28 cellular contexts compared by ENCODE assay signal in the genomic region with DNA sequence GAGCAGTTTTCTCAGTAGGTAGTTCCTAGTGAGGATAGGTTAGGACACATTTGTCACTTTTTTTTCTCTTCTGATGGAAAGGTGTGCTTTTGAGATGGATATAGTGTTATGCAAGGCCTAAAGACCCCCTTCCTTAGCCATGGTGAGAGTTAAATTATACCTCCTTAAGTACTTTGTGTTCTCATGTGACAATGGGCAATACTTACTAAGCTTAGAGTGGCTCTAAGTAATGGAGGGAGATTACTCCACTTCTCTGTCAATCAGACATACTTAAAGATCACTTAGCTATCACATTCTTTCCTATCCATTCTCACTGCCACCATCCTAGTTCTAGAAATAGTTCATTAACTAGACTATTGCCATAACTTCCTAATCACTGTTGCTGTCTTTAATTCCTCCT.
DNase-seq lines count a peak whose midpoint lies in the region; ATAC-seq and TF ChIP-seq lines count a peak whose summit lies in the region.
"Had no signal": no experiment of that assay in that cellular context is flagged by ENCODE, and none has a peak within 500 bp of the region (broad histone marks: within the 10 kb centered on the region; RNA-seq: fewer than 3 reads in every experiment).

No MANE protein-coding gene starts in this region.

- TF ChIP-seq POLR2A in gastrocnemius medialis (IDR thresholded peaks at IDR 0.05): no peak

- H3K4me3 ChIP-seq in GM23338: no peak overlapping the region
- H3K4me3 ChIP-seq in ectodermal cell (ENCODE audit: insufficient read depth, low read depth, low read length): no peak overlapping the region
- H3K4me3 ChIP-seq in right cardiac atrium (ENCODE audit: low read length): no peak overlapping the region
- H3K4me3 ChIP-seq in gastrocnemius medialis: no peak overlapping the region
- H3K4me3 ChIP-seq: PC-9, suprapubic skin had no signal

- H3K36me3 ChIP-seq in GM23338 (ENCODE audit: insufficient read depth): peaks cover 7% of the 10 kb centered on the region; the same call in 1 of the 2 replicates
- H3K36me3 ChIP-seq in ectodermal cell (ENCODE audit: control insufficient read depth, insufficient read depth, low read length): peaks cover 16% of the 10 kb centered on the region
- H3K36me3 ChIP-seq in gastrocnemius medialis: peaks cover 0 to 16% of the 10 kb centered on the region in 2 donors
- H3K36me3 ChIP-seq: neutrophil had no signal

- peaks cover 45% of the 10 kb centered on the region for H3K36me3 Mint-ChIP-seq in GM23338 (ENCODE audit: low read depth)
- no peaks in the 10 kb centered on the region for H3K36me3 Mint-ChIP-seq in stimulated activated effector memory CD8-positive, alpha-beta T cell treated with anti-CD3 and anti-CD28 coated beads, Interleukin-12 subunit alpha, Interleukin-12 subunit beta, amount 100 ng/mL, for 72 hours
- no peaks in the 10 kb centered on the region for H3K36me3 Mint-ChIP-seq in activated T-cell treated with anti-CD3 and anti-CD28 coated beads, Interleukin-2, amount 50 U/mL, for 24 hours (ENCODE audit: low read depth)
- no peaks in the 10 kb centered on the region for H3K36me3 Mint-ChIP-seq in natural killer cell
- H3K36me3 Mint-ChIP-seq: immature natural killer cell; memory B cell; stimulated activated memory B cell treated with anti-CD40 and anti-IgM and Interleukin-4, amounts not matched to agents 10 μg/mL and 1 μg/mL and 100 μg/mL, for 72 hours had no signal

- H3K27me3 ChIP-seq in GM23338 (ENCODE audit: insufficient read depth) (no peaks in the 10 kb centered on the region), ectodermal cell (ENCODE audit: control insufficient read depth, insufficient read depth, low read length, poor library complexity, severe bottlenecking) (no peaks in the 10 kb centered on the region), right cardiac atrium (ENCODE audit: control insufficient read depth, insufficient read depth) (no peaks in the 10 kb centered on the region), gastrocnemius medialis (no peaks in the 10 kb centered on the region)
- H3K27me3 ChIP-seq: neutrophil, suprapubic skin had no signal

- no peak overlapping the region for H3K4me2 ChIP-seq in GM23338
- H3K4me2 ChIP-seq: PC-9 had no signal

- H3K4me3 Mint-ChIP-seq in GM23338 (no peak overlapping the region), natural killer cell (no peak overlapping the region)
- H3K4me3 Mint-ChIP-seq in stimulated activated effector memory CD8-positive, alpha-beta T cell treated with anti-CD3 and anti-CD28 coated beads, Interleukin-12 subunit alpha, Interleukin-12 subunit beta, amount 100 ng/mL, for 72 hours: no peak overlapping the region
- H3K4me3 Mint-ChIP-seq in activated T-cell treated with anti-CD3 and anti-CD28 coated beads, Interleukin-2, amount 50 U/mL, for 24 hours: no peak overlapping the region
- H3K4me3 Mint-ChIP-seq: activated naive CD8-positive, alpha-beta T cell treated with anti-CD3 and anti-CD28 coated beads, Interleukin-2, amount 50 U/mL, for 24 hours; immature natural killer cell; memory B cell; stimulated activated memory B cell treated with anti-CD40 and anti-IgM and Interleukin-4, amounts not matched to agents 10 μg/mL and 1 μg/mL and 100 μg/mL, for 72 hours had no signal

- H3K4me1 Mint-ChIP-seq in GM23338 (peaks cover 8% of the 10 kb centered on the region), natural killer cell (no peaks in the 10 kb centered on the region)
- H3K4me1 Mint-ChIP-seq in stimulated activated effector memory CD8-positive, alpha-beta T cell treated with anti-CD3 and anti-CD28 coated beads, Interleukin-12 subunit alpha, Interleukin-12 subunit beta, amount 100 ng/mL, for 72 hours: no peaks in the 10 kb centered on the region
- H3K4me1 Mint-ChIP-seq in activated T-cell treated with anti-CD3 and anti-CD28 coated beads, Interleukin-2, amount 50 U/mL, for 24 hours (ENCODE audit: low read depth): no peaks in the 10 kb centered on the region
- H3K4me1 Mint-ChIP-seq: activated naive CD8-positive, alpha-beta T cell treated with anti-CD3 and anti-CD28 coated beads, Interleukin-2, amount 50 U/mL, for 24 hours; immature natural killer cell; memory B cell; stimulated activated memory B cell treated with anti-CD40 and anti-IgM and Interleukin-4, amounts not matched to agents 10 μg/mL and 1 μg/mL and 100 μg/mL, for 72 hours had no signal

- H3K27ac Mint-ChIP-seq in GM23338 (no peak overlapping the region), natural killer cell (no peak overlapping the region)
- no peak overlapping the region for H3K27ac Mint-ChIP-seq in stimulated activated effector memory CD8-positive, alpha-beta T cell treated with anti-CD3 and anti-CD28 coated beads, Interleukin-12 subunit alpha, Interleukin-12 subunit beta, amount 100 ng/mL, for 72 hours
- H3K27ac Mint-ChIP-seq in activated T-cell treated with anti-CD3 and anti-CD28 coated beads, Interleukin-2, amount 50 U/mL, for 24 hours: no peak overlapping the region
- H3K27ac Mint-ChIP-seq: activated naive CD8-positive, alpha-beta T cell treated with anti-CD3 and anti-CD28 coated beads, Interleukin-2, amount 50 U/mL, for 24 hours; immature natural killer cell; memory B cell; stimulated activated memory B cell treated with anti-CD40 and anti-IgM and Interleukin-4, amounts not matched to agents 10 μg/mL and 1 μg/mL and 100 μg/mL, for 72 hours had no signal

- H3K9me3 Mint-ChIP-seq in GM23338: no peaks in the 10 kb centered on the region
- H3K9me3 Mint-ChIP-seq in stimulated activated effector memory CD8-positive, alpha-beta T cell treated with anti-CD3 and anti-CD28 coated beads, Interleukin-12 subunit alpha, Interleukin-12 subunit beta, amount 100 ng/mL, for 72 hours: peaks cover 5% of the 10 kb centered on the region
- H3K9me3 Mint-ChIP-seq in activated T-cell treated with anti-CD3 and anti-CD28 coated beads, Interleukin-2, amount 50 U/mL, for 24 hours: no peaks in the 10 kb centered on the region
- no peaks in the 10 kb centered on the region for H3K9me3 Mint-ChIP-seq in natural killer cell
- H3K9me3 Mint-ChIP-seq: activated naive CD8-positive, alpha-beta T cell treated with anti-CD3 and anti-CD28 coated beads, Interleukin-2, amount 50 U/mL, for 24 hours; memory B cell; stimulated activated memory B cell treated with anti-CD40 and anti-IgM and Interleukin-4, amounts not matched to agents 10 μg/mL and 1 μg/mL and 100 μg/mL, for 72 hours had no signal

- H3F3A ChIP-seq in GM23338 (replicated peaks; ENCODE audit: low read depth): no peaks in the 10 kb centered on the region

- H3K9me2 ChIP-seq in GM23338 (ENCODE audit: insufficient read depth): no peaks in the 10 kb centered on the region

- H3K27me3 Mint-ChIP-seq in GM23338 (ENCODE audit: insufficient read depth, low read depth, poor library complexity) (peaks cover 2% of the 10 kb centered on the region), natural killer cell (ENCODE audit: low read depth in 2 of 2) (peaks cover 0 to 3% of the 10 kb centered on the region in 2 donors)
- no peaks in the 10 kb centered on the region for H3K27me3 Mint-ChIP-seq in activated T-cell treated with anti-CD3 and anti-CD28 coated beads, Interleukin-2, amount 50 U/mL, for 24 hours
- H3K27me3 Mint-ChIP-seq: activated naive CD8-positive, alpha-beta T cell treated with anti-CD3 and anti-CD28 coated beads, Interleukin-2, amount 50 U/mL, for 24 hours; memory B cell; stimulated activated memory B cell treated with anti-CD40 and anti-IgM and Interleukin-4, amounts not matched to agents 10 μg/mL and 1 μg/mL and 100 μg/mL, for 72 hours had no signal

- H3K9me3 ChIP-seq in ectodermal cell (ENCODE audit: control insufficient read depth, low read length): no peaks in the 10 kb centered on the region
- no peaks in the 10 kb centered on the region for H3K9me3 ChIP-seq in right cardiac atrium (ENCODE audit: control insufficient read depth, low read length)
- H3K9me3 ChIP-seq in gastrocnemius medialis: no peaks in the 10 kb centered on the region
- H3K9me3 ChIP-seq: neutrophil, suprapubic skin had no signal

- H3K4me1 ChIP-seq in GM23338 (ENCODE audit: insufficient read depth) (no peaks in the 10 kb centered on the region), ectodermal cell (ENCODE audit: control insufficient read depth, insufficient read depth, low read length) (peaks cover 15% of the 10 kb centered on the region), right cardiac atrium (ENCODE audit: control insufficient read depth, insufficient read depth, low read length) (no peaks in the 10 kb centered on the region), gastrocnemius medialis (peaks cover 20 to 29% of the 10 kb centered on the region in 2 donors)
- H3K4me1 ChIP-seq: suprapubic skin had no signal

- no peak for TF ChIP-seq CTCF in GM23338 (conservative IDR thresholded peaks at IDR 0.05; ENCODE audit: low read depth in 2 of 2)
- no peak for TF ChIP-seq CTCF in gastrocnemius medialis (IDR thresholded peaks at IDR 0.05 in 4 of 5, conservative IDR thresholded peaks at IDR 0.05 in 1 of 5)
- TF ChIP-seq CTCF in natural killer cell (IDR thresholded peaks at IDR 0.05): no peak

- peak overlapping the region; percentile 35; the same call in 1 of the 2 replicates for H3K27ac ChIP-seq in GM23338 (ENCODE audit: low read depth)
- H3K27ac ChIP-seq in ectodermal cell (ENCODE audit: insufficient read depth, low read depth, low read length, poor library complexity, severe bottlenecking): peak overlapping the region; percentile 22
- H3K27ac ChIP-seq in right cardiac atrium (ENCODE audit: low read length): no peak overlapping the region
- peak overlapping the region; percentile 69 to 78 (median 74) for H3K27ac ChIP-seq in gastrocnemius medialis
- H3K27ac ChIP-seq: neutrophil, PC-9, suprapubic skin had no signal

- ATAC-seq in GM23338: no peak
- ATAC-seq in right cardiac atrium: peak; percentile 63 to 66
- no peak for ATAC-seq in gastrocnemius medialis
- ATAC-seq in stimulated activated effector memory CD8-positive, alpha-beta T cell treated with anti-CD3 and anti-CD28 coated beads, Interleukin-12 subunit alpha, Interleukin-12 subunit beta, amount 100 ng/mL, for 72 hours: no peak
- ATAC-seq in natural killer cell: no peak
- ATAC-seq: activated naive CD8-positive, alpha-beta T cell treated with anti-CD3 and anti-CD28 coated beads, Interleukin-2, amount 50 U/mL, for 24 hours; stimulated activated memory B cell treated with anti-CD40 and anti-IgM and Interleukin-4, amounts not matched to agents 10 μg/mL and 1 μg/mL and 100 μg/mL, for 72 hours had no signal

- DNase-seq in GM23338 (ENCODE audit: low spot score) (no peak), right cardiac atrium (no peak), gastrocnemius medialis (no peak), natural killer cell (no peak), NCI-H2171 treated with DMSO at 0.1 percent for 48 hours (lab: John Stamatoyannopoulos, UW) (no peak)
- DNase-seq in stimulated activated effector memory CD8-positive, alpha-beta T cell treated with anti-CD3 and anti-CD28 coated beads, Interleukin-12 subunit alpha, Interleukin-12 subunit beta, amount 100 ng/mL, for 72 hours (ENCODE audit: low spot score in 2 of 2): no peak
- no peak for DNase-seq in activated T-cell treated with anti-CD3 and anti-CD28 coated beads, Interleukin-2, amount 50 U/mL, for 24 hours
- DNase-seq: activated CD4-positive, alpha-beta T cell treated with anti-CD3 and anti-CD28 coated beads, Interleukin-2, amount 50 U/mL, for 48 hours; activated CD4-positive, CD25-positive, alpha-beta regulatory T cell treated with anti-CD3 and anti-CD28 coated beads, Interleukin-2, amount 50 U/mL, for 72 hours; activated naive CD4-positive, alpha-beta T cell; activated naive CD8-positive, alpha-beta T cell treated with anti-CD3 and anti-CD28 coated beads, Interleukin-2, amount 50 U/mL, for 24 hours; Calu3; cerebellar nuclear complex; hypothalamus; immature natural killer cell; left cardiac atrium; NCI-H1436 treated with DMSO at 0.1 percent for 48 hours; NCI-H2107; NCI-H524; PC-9; SHP77; stimulated activated CD4-positive, alpha-beta T cell treated with anti-CD3 and anti-CD28 coated beads, Interleukin-15, amount 100 ng/mL, for 24 hours; T-helper 2 cell had no signal

- in situ Hi-C loops in gastrocnemius medialis (cut with MboI; ENCODE audit: low sequenced_read_pairs in 4 of 4): no loop called here

- intact Hi-C loops in right cardiac atrium (cut with DNase I) (no loop called here), gastrocnemius medialis (cut with DNase I; ENCODE audit: low total_unique reads) (loop anchor here (5.0 kb wide), 1 partner anchor 307 kb away; no protein-coding TSS in a partner anchor), natural killer cell (cut with micrococcal nuclease) (no loop called here)

- H3K79me2 ChIP-seq in GM23338 (replicated peaks; ENCODE audit: insufficient read depth): no peaks in the 10 kb centered on the region; the same call in 1 of the 2 replicates

- no peaks in the 10 kb centered on the region; the same call in none of the 2 replicates for H4K20me1 ChIP-seq in GM23338 (replicated peaks; ENCODE audit: insufficient read depth)

- no peak overlapping the region for H2AFZ ChIP-seq in GM23338
- H2AFZ ChIP-seq: PC-9 had no signal

Comparison
In these comparisons a context has a peak if more than half of its experiments do, and no peak if none do; other contexts are left out.
1. ATAC-seq: peak in right cardiac atrium (2 of 2); none in GM23338 (single experiment), gastrocnemius medialis (0 of 2), stimulated activated effector memory CD8-positive, alpha-beta T cell treated with anti-CD3 and anti-CD28 coated beads, Interleukin-12 subunit alpha, Interleukin-12 subunit beta, amount 100 ng/mL, for 72 hours (single experiment) and natural killer cell (0 of 3).